1 cellular context compared by ENCODE assay signal in the genomic region with DNA sequence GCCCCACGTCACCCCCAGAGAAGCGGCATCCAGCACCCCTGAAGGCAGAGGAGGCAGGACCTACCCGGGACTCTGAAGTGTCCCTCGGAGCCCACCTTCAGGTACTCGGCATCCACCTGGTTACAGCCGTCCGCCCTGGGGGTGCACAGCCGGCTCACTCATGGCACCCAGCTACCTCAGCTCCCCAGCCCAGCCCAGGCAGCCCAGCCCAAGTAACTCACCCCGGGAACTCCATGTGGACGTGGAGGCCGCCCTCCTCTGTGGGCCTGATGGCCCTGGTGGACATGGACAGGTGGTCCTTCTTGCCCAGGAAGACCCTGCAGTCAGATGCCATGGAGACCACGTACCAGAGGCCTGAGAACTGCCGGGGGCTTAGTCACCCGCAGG.
A peak's percentile ranks its signal among the peaks of the same experiment; 100 is the strongest.
TF ChIP-seq lines count a peak whose summit lies in the region.

No MANE protein-coding gene starts in this region.

TF ChIP-seq in K562, 482 proteins besides CTCF, POLR2A, EP300 and RAD21:
- TF ChIP-seq MED1 (CRISPR knock-in tag; IDR thresholded peaks at IDR 0.05; ENCODE audit: borderline replicate concordance) (0 out of 2 replicates have a peak, but pooled peaks have one; percentile 16), POU5F1 (IDR thresholded peaks at IDR 0.05; ENCODE audit: borderline replicate concordance, low read depth, low read length, partially characterized antibody) (no peak), WHSC1 (IDR thresholded peaks at IDR 0.05; ENCODE audit: low read length) (no peak)
- TF ChIP-seq, protein P1, sequence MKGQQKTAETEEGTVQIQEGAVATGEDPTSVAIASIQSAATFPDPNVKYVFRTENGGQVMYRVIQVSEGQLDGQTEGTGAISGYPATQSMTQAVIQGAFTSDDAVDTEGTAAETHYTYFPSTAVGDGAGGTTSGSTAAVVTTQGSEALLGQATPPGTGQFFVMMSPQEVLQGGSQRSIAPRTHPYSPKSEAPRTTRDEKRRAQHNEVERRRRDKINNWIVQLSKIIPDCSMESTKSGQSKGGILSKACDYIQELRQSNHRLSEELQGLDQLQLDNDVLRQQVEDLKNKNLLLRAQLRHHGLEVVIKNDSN (CRISPR knock-in tag; IDR thresholded peaks at IDR 0.05) = peak; percentile 22; the same call in 1 of the 2 replicates
